Comparison of ENCODE assay signal across 14 cellular contexts in the genomic region with DNA sequence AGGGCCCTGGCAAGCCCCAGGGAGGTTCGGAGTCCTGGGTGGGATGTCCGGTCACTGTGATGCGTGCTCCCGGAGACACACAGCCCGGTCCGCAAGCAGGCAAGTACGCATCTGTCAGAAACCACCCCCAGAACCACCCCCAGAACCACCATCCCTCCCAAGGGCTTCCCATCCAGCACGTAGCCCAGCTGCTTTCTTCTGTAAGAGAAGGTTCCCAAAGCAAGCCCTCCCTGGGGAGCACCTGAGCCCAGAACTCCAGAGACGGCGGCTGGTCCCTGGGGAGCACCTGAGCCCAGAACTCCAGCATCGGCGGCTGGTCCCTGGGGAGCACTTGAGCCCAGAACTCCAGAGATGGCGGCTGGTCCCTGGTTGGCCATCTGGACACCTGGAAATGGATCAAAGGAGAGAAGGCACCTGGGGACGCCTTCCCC. TPM values are rescaled to one million over a fixed set of nuclear protein-coding genes. Genes with fewer than 3 reads are reported as not detected.
A peak's percentile ranks its signal among the peaks of the same experiment; 100 is the strongest.
DNase-seq lines count a peak whose midpoint lies in the region; ATAC-seq and TF ChIP-seq lines count a peak whose summit lies in the region.
"Had no signal": no experiment of that assay in that cellular context is flagged by ENCODE, and none has a peak within 500 bp of the region (broad histone marks: within the 10 kb centered on the region; RNA-seq: fewer than 3 reads in every experiment).

No MANE protein-coding gene starts in this region.

- no peaks in the 10 kb centered on the region for H3K9me3 Mint-ChIP-seq in activated CD8-positive, alpha-beta T cell treated with anti-CD3 and anti-CD28 coated beads, Interleukin-2, amount 10 ng/mL, durations not matched to agents 7 days and 5 days (ENCODE audit: insufficient read depth)
- H3K9me3 Mint-ChIP-seq in activated CD8-positive, alpha-beta T cell treated with anti-CD3 and anti-CD28 coated beads for 36 hours = no peaks in the 10 kb centered on the region
- H3K9me3 Mint-ChIP-seq in activated T-helper 2 cell treated with anti-CD3 and anti-CD28 coated beads, Interferon-gamma antibody, Interleukin-2, Interleukin-4, amounts not matched to agents 10 μg/mL and 5 μg/mL and 100 μg/mL, durations not matched to agents 14 hours and 24 hours and 36 hours = peaks cover 3% of the 10 kb centered on the region
- H3K9me3 Mint-ChIP-seq in nephron progenitor cell (no peaks in the 10 kb centered on the region), Calu3 (ENCODE audit: low read depth, unreplicated experiment) (no peaks in the 10 kb centered on the region)
- H3K9me3 Mint-ChIP-seq: activated naive CD4-positive, alpha-beta T cell treated with anti-CD3 and anti-CD28 coated beads for 36 hours had no signal

- H3K27me3 Mint-ChIP-seq in activated CD8-positive, alpha-beta T cell treated with anti-CD3 and anti-CD28 coated beads, Interleukin-2, amount 10 ng/mL, durations not matched to agents 7 days and 5 days (ENCODE audit: low read depth) = no peaks in the 10 kb centered on the region
- H3K27me3 Mint-ChIP-seq in activated CD8-positive, alpha-beta T cell treated with anti-CD3 and anti-CD28 coated beads for 36 hours = no peaks in the 10 kb centered on the region
- peaks cover 2% of the 10 kb centered on the region for H3K27me3 Mint-ChIP-seq in activated T-helper 2 cell treated with anti-CD3 and anti-CD28 coated beads, Interferon-gamma antibody, Interleukin-2, Interleukin-4, amounts not matched to agents 10 μg/mL and 5 μg/mL and 100 μg/mL, durations not matched to agents 14 hours and 24 hours and 36 hours (ENCODE audit: low read depth)
- peaks cover 55% of the 10 kb centered on the region for H3K27me3 Mint-ChIP-seq in nephron progenitor cell (ENCODE audit: low read depth, poor library complexity)
- peaks cover 64% of the 10 kb centered on the region for H3K27me3 Mint-ChIP-seq in Calu3 (ENCODE audit: unreplicated experiment)

- ATAC-seq in activated CD8-positive, alpha-beta T cell treated with anti-CD3 and anti-CD28 coated beads, Interleukin-2, amount 10 ng/mL, durations not matched to agents 7 days and 5 days = no peak
- no peak for ATAC-seq in activated CD8-positive, alpha-beta T cell treated with anti-CD3 and anti-CD28 coated beads for 36 hours
- ATAC-seq: gastroesophageal sphincter had no signal

- H3K4me2 ChIP-seq in PC-9 = no peak overlapping the region

- H3K27ac Mint-ChIP-seq in activated CD8-positive, alpha-beta T cell treated with anti-CD3 and anti-CD28 coated beads, Interleukin-2, amount 10 ng/mL, durations not matched to agents 7 days and 5 days = peak overlapping the region; percentile 96
- H3K27ac Mint-ChIP-seq in activated CD8-positive, alpha-beta T cell treated with anti-CD3 and anti-CD28 coated beads for 36 hours = no peak overlapping the region
- H3K27ac Mint-ChIP-seq in activated T-helper 2 cell treated with anti-CD3 and anti-CD28 coated beads, Interferon-gamma antibody, Interleukin-2, Interleukin-4, amounts not matched to agents 10 μg/mL and 5 μg/mL and 100 μg/mL, durations not matched to agents 14 hours and 24 hours and 36 hours = peak overlapping the region; percentile 71
- H3K27ac Mint-ChIP-seq in nephron progenitor cell (no peak overlapping the region), Calu3 (ENCODE audit: unreplicated experiment) (no peak overlapping the region)

- peaks cover 5% of the 10 kb centered on the region for H3K36me3 Mint-ChIP-seq in activated CD8-positive, alpha-beta T cell treated with anti-CD3 and anti-CD28 coated beads, Interleukin-2, amount 10 ng/mL, durations not matched to agents 7 days and 5 days (ENCODE audit: low read depth)
- H3K36me3 Mint-ChIP-seq in activated CD8-positive, alpha-beta T cell treated with anti-CD3 and anti-CD28 coated beads for 36 hours (ENCODE audit: low read depth) = peaks cover 6% of the 10 kb centered on the region
- H3K36me3 Mint-ChIP-seq in activated T-helper 2 cell treated with anti-CD3 and anti-CD28 coated beads, Interferon-gamma antibody, Interleukin-2, Interleukin-4, amounts not matched to agents 10 μg/mL and 5 μg/mL and 100 μg/mL, durations not matched to agents 14 hours and 24 hours and 36 hours (ENCODE audit: low read depth) = peaks cover 10% of the 10 kb centered on the region
- H3K36me3 Mint-ChIP-seq in nephron progenitor cell (ENCODE audit: low read depth) (no peaks in the 10 kb centered on the region), Calu3 (ENCODE audit: insufficient read depth, unreplicated experiment) (peaks cover 31% of the 10 kb centered on the region)

- H2AFZ ChIP-seq in PC-9 = no peak overlapping the region

- H3K27ac ChIP-seq in PC-9 = no peak overlapping the region

- peaks cover 16% of the 10 kb centered on the region for H4K20me1 ChIP-seq in PC-9 (ENCODE audit: insufficient read depth)

- H3K4me3 ChIP-seq in PC-9 = no peak overlapping the region
- H3K4me3 ChIP-seq: gastroesophageal sphincter, upper lobe of left lung had no signal

- CTCF ChIA-PET in activated CD8-positive, alpha-beta T cell treated with anti-CD3 and anti-CD28 coated beads, Interleukin-2, amount 10 ng/mL, durations not matched to agents 7 days and 5 days (lab: Charles Lee) = no interaction called here
- CTCF ChIA-PET in activated CD8-positive, alpha-beta T cell treated with anti-CD3 and anti-CD28 coated beads for 36 hours (lab: Charles Lee) = interaction anchor here (1.1 to 1.4 kb wide), 3 partner anchors 25 to 74 kb away, joined by 4 to 5 read pairs (median 4); no protein-coding TSS in a partner anchor
- CTCF ChIA-PET in PC-9 (lab: Charles Lee) (no interaction called here), Calu3 (lab: Charles Lee) (no interaction called here)

- H3K79me2 ChIP-seq in PC-9 (ENCODE audit: low read depth) = peaks cover 17% of the 10 kb centered on the region

- intact Hi-C loops in activated CD8-positive, alpha-beta T cell treated with anti-CD3 and anti-CD28 coated beads for 36 hours (cut with micrococcal nuclease) = no loop called here
- intact Hi-C loops in activated T-helper 2 cell treated with anti-CD3 and anti-CD28 coated beads, Interferon-gamma antibody, Interleukin-2, Interleukin-4, amounts not matched to agents 10 μg/mL and 5 μg/mL and 100 μg/mL, durations not matched to agents 14 hours and 24 hours and 36 hours (cut with micrococcal nuclease) = no loop called here
- intact Hi-C loops in PC-9 (cut with micrococcal nuclease; ENCODE audit: unreplicated experiment) = no loop called here
- intact Hi-C loops in Calu3 (cut with micrococcal nuclease; ENCODE audit: unreplicated experiment) = no loop called here

- no TSS peak for BruUV-seq in PC-9 (replicated peaks; lab: Mats Ljungman, UMichigan)
- no TSS peak for BruUV-seq in Calu3 (replicated peaks; lab: Mats Ljungman, UMichigan)

- peaks cover 66% of the 10 kb centered on the region for H3K27me3 ChIP-seq in PC-9 (ENCODE audit: insufficient read depth, low read depth)
- H3K27me3 ChIP-seq: upper lobe of left lung had no signal

- no peak for DNase-seq in activated CD8-positive, alpha-beta T cell treated with anti-CD3 and anti-CD28 coated beads, Interleukin-2, amount 10 ng/mL, durations not matched to agents 7 days and 5 days
- no peak for DNase-seq in activated CD8-positive, alpha-beta T cell treated with anti-CD3 and anti-CD28 coated beads for 36 hours
- DNase-seq in DMS153 treated with DMSO at 0.1 percent for 48 hours (lab: John Stamatoyannopoulos, UW; ENCODE audit: unreplicated experiment) = peak; percentile 74
- DNase-seq in activated T-helper 2 cell treated with anti-CD3 and anti-CD28 coated beads, Interferon-gamma antibody, Interleukin-2, Interleukin-4, amounts not matched to agents 10 μg/mL and 5 μg/mL and 100 μg/mL, durations not matched to agents 14 hours and 24 hours and 36 hours (ENCODE audit: low spot score) = no peak
- DNase-seq in nephron progenitor cell = no peak
- no peak for DNase-seq in PC-9
- DNase-seq in pons (ENCODE audit: low spot score) = no peak
- no peak for DNase-seq in Calu3
- DNase-seq: activated naive CD4-positive, alpha-beta T cell treated with anti-CD3 and anti-CD28 coated beads for 36 hours; caudate nucleus; midbrain; NCI-H2081 treated with DMSO at 0.1 percent for 48 hours had no signal

- H3K36me3 ChIP-seq in PC-9 (ENCODE audit: low read depth) = no peaks in the 10 kb centered on the region
- H3K36me3 ChIP-seq: gastroesophageal sphincter, upper lobe of left lung had no signal

- H3K4me1 Mint-ChIP-seq in activated CD8-positive, alpha-beta T cell treated with anti-CD3 and anti-CD28 coated beads, Interleukin-2, amount 10 ng/mL, durations not matched to agents 7 days and 5 days (ENCODE audit: low read depth) = peaks cover 49% of the 10 kb centered on the region
- H3K4me1 Mint-ChIP-seq in activated CD8-positive, alpha-beta T cell treated with anti-CD3 and anti-CD28 coated beads for 36 hours (ENCODE audit: low read depth) = peaks cover 39% of the 10 kb centered on the region
- H3K4me1 Mint-ChIP-seq in activated T-helper 2 cell treated with anti-CD3 and anti-CD28 coated beads, Interferon-gamma antibody, Interleukin-2, Interleukin-4, amounts not matched to agents 10 μg/mL and 5 μg/mL and 100 μg/mL, durations not matched to agents 14 hours and 24 hours and 36 hours (ENCODE audit: low read depth) = peaks cover 33% of the 10 kb centered on the region
- H3K4me1 Mint-ChIP-seq in nephron progenitor cell (peaks cover 28% of the 10 kb centered on the region), Calu3 (ENCODE audit: low read depth, unreplicated experiment) (peaks cover 29% of the 10 kb centered on the region)

- H3K9me2 ChIP-seq in PC-9 (ENCODE audit: insufficient read depth) = no peaks in the 10 kb centered on the region

- POLR2A ChIA-PET in activated CD8-positive, alpha-beta T cell treated with anti-CD3 and anti-CD28 coated beads, Interleukin-2, amount 10 ng/mL, durations not matched to agents 7 days and 5 days (lab: Charles Lee) = interaction anchor here (1.0 to 2.8 kb wide), 4 partner anchors 8 to 26 kb away, joined by 3 to 12 read pairs (median 5); no protein-coding TSS in a partner anchor
- POLR2A ChIA-PET in activated CD8-positive, alpha-beta T cell treated with anti-CD3 and anti-CD28 coated beads for 36 hours (lab: Charles Lee) = no interaction called here
- POLR2A ChIA-PET in PC-9 (lab: Charles Lee; ENCODE audit: unreplicated experiment) = no interaction called here

- no peak for TF ChIP-seq CTCF in activated CD8-positive, alpha-beta T cell treated with anti-CD3 and anti-CD28 coated beads for 36 hours (IDR thresholded peaks at IDR 0.05)
- TF ChIP-seq CTCF in nephron progenitor cell (IDR thresholded peaks at IDR 0.05) = no peak
- TF ChIP-seq CTCF in PC-9 (conservative IDR thresholded peaks at IDR 0.05) = no peak
- TF ChIP-seq CTCF in Calu3 (IDR thresholded peaks at IDR 0.05; ENCODE audit: unreplicated experiment) = no peak

- peak overlapping the region; percentile 80 for H3K4me3 Mint-ChIP-seq in activated CD8-positive, alpha-beta T cell treated with anti-CD3 and anti-CD28 coated beads, Interleukin-2, amount 10 ng/mL, durations not matched to agents 7 days and 5 days
- no peak overlapping the region for H3K4me3 Mint-ChIP-seq in activated CD8-positive, alpha-beta T cell treated with anti-CD3 and anti-CD28 coated beads for 36 hours
- peak overlapping the region; percentile 84 for H3K4me3 Mint-ChIP-seq in activated T-helper 2 cell treated with anti-CD3 and anti-CD28 coated beads, Interferon-gamma antibody, Interleukin-2, Interleukin-4, amounts not matched to agents 10 μg/mL and 5 μg/mL and 100 μg/mL, durations not matched to agents 14 hours and 24 hours and 36 hours (ENCODE audit: low read depth)
- H3K4me3 Mint-ChIP-seq in nephron progenitor cell = peak overlapping the region; percentile 69
- H3K4me3 Mint-ChIP-seq in Calu3 (ENCODE audit: low read depth, unreplicated experiment) = no peak overlapping the region

- H3K4me1 ChIP-seq in PC-9 (replicated peaks; ENCODE audit: insufficient read depth) = peaks cover 16% of the 10 kb centered on the region

- H3K9me3 ChIP-seq in PC-9 (ENCODE audit: insufficient read depth, low read depth) = no peaks in the 10 kb centered on the region
- H3K9me3 ChIP-seq: gastroesophageal sphincter, upper lobe of left lung had no signal

- no peaks in the 10 kb centered on the region; the same call in 1 of the 2 replicates for H3F3A ChIP-seq in PC-9 (ENCODE audit: insufficient read depth, low read depth)

RNA-seq across cellular contexts. Expression of a gene that starts 2.6 kb away (rescaled TPM):
- total RNA-seq in activated CD8-positive, alpha-beta T cell treated with anti-CD3 and anti-CD28 coated beads, Interleukin-2, amount 10 ng/mL, durations not matched to agents 7 days and 5 days = 10 to 100 TPM; 51.2 to 58.5 TPM
- total RNA-seq in activated CD8-positive, alpha-beta T cell treated with anti-CD3 and anti-CD28 coated beads for 36 hours = 10 to 100 TPM; 41.4 to 48.1 TPM
- total RNA-seq in activated T-helper 2 cell treated with anti-CD3 and anti-CD28 coated beads, Interferon-gamma antibody, Interleukin-2, Interleukin-4, amounts not matched to agents 10 μg/mL and 5 μg/mL and 100 μg/mL, durations not matched to agents 14 hours and 24 hours and 36 hours = 66.0 and 67.3 TPM in 2 replicates
- total RNA-seq in PC-9 (2021) (59.5 and 76.1 TPM in 2 replicates), Calu3 (2022) (118 and 119 TPM in 2 replicates)

Comparison
In these comparisons a context has a peak if more than half of its experiments do, and no peak if none do; other contexts are left out.
1. H3K27ac Mint-ChIP-seq: peak in activated CD8-positive, alpha-beta T cell treated with anti-CD3 and anti-CD28 coated beads, Interleukin-2, amount 10 ng/mL, durations not matched to agents 7 days and 5 days (single experiment) and activated T-helper 2 cell treated with anti-CD3 and anti-CD28 coated beads, Interferon-gamma antibody, Interleukin-2, Interleukin-4, amounts not matched to agents 10 μg/mL and 5 μg/mL and 100 μg/mL, durations not matched to agents 14 hours and 24 hours and 36 hours (single experiment); none in activated CD8-positive, alpha-beta T cell treated with anti-CD3 and anti-CD28 coated beads for 36 hours (single experiment), nephron progenitor cell (single experiment) and Calu3 (single experiment).
2. H3K4me3 Mint-ChIP-seq: peak in activated CD8-positive, alpha-beta T cell treated with anti-CD3 and anti-CD28 coated beads, Interleukin-2, amount 10 ng/mL, durations not matched to agents 7 days and 5 days (single experiment), activated T-helper 2 cell treated with anti-CD3 and anti-CD28 coated beads, Interferon-gamma antibody, Interleukin-2, Interleukin-4, amounts not matched to agents 10 μg/mL and 5 μg/mL and 100 μg/mL, durations not matched to agents 14 hours and 24 hours and 36 hours (single experiment) and nephron progenitor cell (single experiment); none in activated CD8-positive, alpha-beta T cell treated with anti-CD3 and anti-CD28 coated beads for 36 hours (single experiment) and Calu3 (single experiment).